Comparison of ENCODE assay signal across 8 cellular contexts in genomic region chr17:39953471-39953888, GRCh38. TPM values are rescaled to one million over a fixed set of nuclear protein-coding genes. Genes with fewer than 3 reads are reported as not detected.
DNase-seq lines count a peak whose midpoint lies in the region; ATAC-seq and TF ChIP-seq lines count a peak whose summit lies in the region.

No MANE protein-coding gene starts in this region.

- H3K27me3 ChIP-seq in A673 (replicated peaks; ENCODE audit: insufficient read depth, low read depth, low read length, poor library complexity) (no peaks in the 10 kb centered on the region), HL-60 (ENCODE audit: insufficient read depth, poor library complexity, severe bottlenecking) (no peaks in the 10 kb centered on the region), breast epithelium (no peaks in the 10 kb centered on the region), muscle layer of duodenum (ENCODE audit: low read depth, low read length) (no peaks in the 10 kb centered on the region)

- POLR2A ChIA-PET in A673 (lab: Charles Lee; ENCODE audit: low non-redundant PET), result no interaction called here

- TF ChIP-seq CTCF in A673 (conservative IDR thresholded peaks at IDR 0.05; ENCODE audit: low read depth, low read length) (no peak), HL-60 (IDR thresholded peaks at IDR 0.05; ENCODE audit: insufficient read depth, low read length) (no peak), breast epithelium (IDR thresholded peaks at IDR 0.05) (no peak), lower leg skin (IDR thresholded peaks at IDR 0.05) (no peak)

- no peaks in the 10 kb centered on the region for H3K9me3 ChIP-seq in A673 (ENCODE audit: low read depth, low read length, poor library complexity, severe bottlenecking)
- H3K9me3 ChIP-seq in breast epithelium, result no peaks in the 10 kb centered on the region
- H3K9me3 ChIP-seq in muscle layer of duodenum (ENCODE audit: control insufficient read depth in 1 of 2, low read length in 2 of 2), result no peaks in the 10 kb centered on the region

- H3K27ac ChIP-seq in A673 (ENCODE audit: low read depth, low read length, poor library complexity, severe bottlenecking), result no peak overlapping the region
- H3K27ac ChIP-seq in HL-60 (replicated peaks), result no peak overlapping the region
- peak overlapping the region; percentile 78 to 87 for H3K27ac ChIP-seq in breast epithelium
- H3K27ac ChIP-seq in muscle layer of duodenum (ENCODE audit: low read length), result no peak overlapping the region

- BruUV-seq in A673 (replicated peaks; lab: Mats Ljungman, UMichigan), result no TSS peak

- CTCF ChIA-PET in A673 (lab: Charles Lee), result no interaction called here

- H3K4me3 ChIP-seq in A673 (ENCODE audit: low read depth, low read length, poor library complexity, severe bottlenecking), result peak overlapping the region; percentile 42
- peak overlapping the region; percentile 60 for H3K4me3 ChIP-seq in HL-60 (replicated peaks; ENCODE audit: insufficient read depth, low read length)
- peak overlapping the region; percentile 38 to 65 (median 47) for H3K4me3 ChIP-seq in breast epithelium
- peak overlapping the region; percentile 46 to 50 for H3K4me3 ChIP-seq in muscle layer of duodenum (ENCODE audit: low read depth in 1 of 2, low read length in 2 of 2)
- no peak overlapping the region for H3K4me3 ChIP-seq in lower leg skin (ENCODE audit: low read depth, poor library complexity, severe bottlenecking)

- no peak for TF ChIP-seq POLR2A in breast epithelium (IDR thresholded peaks at IDR 0.05)
- TF ChIP-seq POLR2A in lower leg skin (IDR thresholded peaks at IDR 0.05), result no peak

- no peak for DNase-seq in A673 (ENCODE audit: low spot score)
- DNase-seq in HL-60 (ENCODE audit: low read depth in 1 of 2, low spot score in 1 of 2), result no peak
- DNase-seq in breast epithelium (ENCODE audit: low spot score in 2 of 2), result no peak
- no peak for DNase-seq in lower leg skin (ENCODE audit: low spot score in 2 of 2)
- no peak for DNase-seq in COLO668 (lab: John Stamatoyannopoulos, UW; ENCODE audit: unreplicated experiment)

- ATAC-seq in HG02852 (IDR thresholded peaks at IDR 0.05; ENCODE audit: unreplicated experiment), result no peak
- ATAC-seq in GM19455 (IDR thresholded peaks at IDR 0.05; ENCODE audit: unreplicated experiment), result no peak

- intact Hi-C loops in A673 (cut with micrococcal nuclease; ENCODE audit: unreplicated experiment) (no loop called here), breast epithelium (cut with DNase I; ENCODE audit: low total_unique reads) (no loop called here), lower leg skin (cut with DNase I; ENCODE audit: low total_unique reads) (no loop called here)

- WGBS in lower leg skin, 2 donors, result 38 to 39% methylated on average over 9 of the region's 9 CpGs

- H3K36me3 ChIP-seq in A673 (ENCODE audit: insufficient read depth, low read length, poor library complexity, severe bottlenecking) (no peaks in the 10 kb centered on the region), breast epithelium (no peaks in the 10 kb centered on the region), muscle layer of duodenum (ENCODE audit: control insufficient read depth in 1 of 2, insufficient read depth in 2 of 2, low read length in 2 of 2) (no peaks in the 10 kb centered on the region)

- H3K4me1 ChIP-seq in A673 (ENCODE audit: insufficient read depth, low read length, poor library complexity, severe bottlenecking) (no peaks in the 10 kb centered on the region), breast epithelium (no peaks in the 10 kb centered on the region), muscle layer of duodenum (ENCODE audit: control insufficient read depth in 1 of 2, insufficient read depth in 2 of 2, low read length in 2 of 2) (peaks cover 0 to 8% of the 10 kb centered on the region in 2 donors)

RNA-seq across cellular contexts. Expression of gene GSDMA, which starts 9.3 kb away (rescaled TPM):
- total RNA-seq in A673 (2021) (not detected in 2 replicates), breast epithelium (1 to 10 TPM in 1 of 3 donors, under 1 TPM in 1, not detected in 1; 0.44 to 3.4 TPM), lower leg skin (100 to 1,000 TPM; 146 to 271 (median 163) TPM)

RNA-seq across cellular contexts. Expression of gene LRRC3C, which starts 25.9 kb away (rescaled TPM):
- total RNA-seq in A673 (2021) (not detected in 2 replicates), breast epithelium (1 to 10 TPM in 1 of 3 donors, not detected in 2; 1.2 TPM), lower leg skin (under 1 TPM in 1 of 4 donors, not detected in 3; 0.52 TPM)

RNA-seq across cellular contexts. Expression of gene ORMDL3, which starts 26.1 kb away (rescaled TPM):
- 18.0 and 20.8 TPM in 2 replicates for total RNA-seq in A673 (2021)
- total RNA-seq in breast epithelium, result 100 to 1,000 TPM in 2 of 3 donors, 10 to 100 TPM in 1; 90.5 to 158 (median 104) TPM
- total RNA-seq in lower leg skin, result 10 to 100 TPM; 58.1 to 84.0 (median 70.0) TPM

RNA-seq across cellular contexts. Expression of gene PSMD3, which starts 27.1 kb away (rescaled TPM):
- total RNA-seq in A673 (2021) (161 and 168 TPM in 2 replicates), breast epithelium (10 to 100 TPM; 79.4 to 83.0 (median 81.0) TPM), lower leg skin (100 to 1,000 TPM; 106 to 154 (median 129) TPM)

RNA-seq across cellular contexts. Expression of gene GSDMB, which starts 35.0 kb away (rescaled TPM):
- total RNA-seq in A673 (2021) (5.0 and 5.3 TPM in 2 replicates), breast epithelium (10 to 100 TPM in 2 of 3 donors, 1 to 10 TPM in 1; 9.1 to 19.0 (median 15.8) TPM), lower leg skin (10 to 100 TPM in 1 of 4 donors, 1 to 10 TPM in 3; 4.8 to 34.2 (median 7.7) TPM)

Comparison
In these comparisons a context has a peak if more than half of its experiments do, and no peak if none do; other contexts are left out.
1. H3K27ac ChIP-seq: peak in breast epithelium (2 of 2); none in A673 (single experiment), HL-60 (single experiment) and muscle layer of duodenum (single experiment).
2. RNA of gene GSDMA, which starts 9.3 kb away (total RNA-seq): 146 to 271 TPM in lower leg skin; 0.44 to 3.4 TPM in breast epithelium and not detected in A673; every median in the first group is over 10 times any median in the second.